14 cellular contexts compared by ENCODE assay signal in genomic region chr6:7100751-7101078, GRCh38. TPM values are rescaled to one million over a fixed set of nuclear protein-coding genes. Genes with fewer than 3 reads are reported as not detected.
A peak's percentile ranks its signal among the peaks of the same experiment; 100 is the strongest.
DNase-seq lines count a peak whose midpoint lies in the region; ATAC-seq and TF ChIP-seq lines count a peak whose summit lies in the region.
"Had no signal": no experiment of that assay in that cellular context is flagged by ENCODE, and none has a peak within 500 bp of the region (broad histone marks: within the 10 kb centered on the region; RNA-seq: fewer than 3 reads in every experiment).

No MANE protein-coding gene starts in this region.

- H3K27ac Mint-ChIP-seq in Caco-2 (ENCODE audit: unreplicated experiment) (peak overlapping the region; percentile 3), natural killer cell (no peak overlapping the region)
- peak overlapping the region; percentile 42 for H3K27ac Mint-ChIP-seq in stimulated activated memory B cell treated with anti-CD40 and anti-IgM and Interleukin-4, amounts not matched to agents 10 μg/mL and 1 μg/mL and 100 μg/mL, for 72 hours
- H3K27ac Mint-ChIP-seq: CD4-positive, alpha-beta T cell had no signal

- H3K4me3 Mint-ChIP-seq in Caco-2 (ENCODE audit: unreplicated experiment) (no peak overlapping the region), natural killer cell (no peak overlapping the region)
- no peak overlapping the region for H3K4me3 Mint-ChIP-seq in stimulated activated memory B cell treated with anti-CD40 and anti-IgM and Interleukin-4, amounts not matched to agents 10 μg/mL and 1 μg/mL and 100 μg/mL, for 72 hours
- H3K4me3 Mint-ChIP-seq: CD4-positive, alpha-beta T cell had no signal

- no TSS peak for BruUV-seq in Caco-2 (replicated peaks; lab: Mats Ljungman, UMichigan)

- H3K9me3 ChIP-seq in Caco-2 = no peaks in the 10 kb centered on the region
- H3K9me3 ChIP-seq: BE2C, HAP-1 had no signal

- no peaks in the 10 kb centered on the region for H3K4me1 ChIP-seq in Caco-2
- H3K4me1 ChIP-seq: BE2C, HAP-1 had no signal

- TF ChIP-seq CTCF in Caco-2 (IDR thresholded peaks at IDR 0.05; ENCODE audit: insufficient read depth in 1 of 2, low read depth in 1 of 2, low read length in 1 of 2, severe bottlenecking in 1 of 2, unreplicated experiment in 1 of 2) (no peak), NB4 (IDR thresholded peaks at IDR 0.05; ENCODE audit: low read depth, low read length) (no peak), natural killer cell (IDR thresholded peaks at IDR 0.05) (no peak)

- no peak for TF ChIP-seq POLR2A in NB4 (IDR thresholded peaks at IDR 0.05; ENCODE audit: extremely low read depth, insufficient read length)
- no peak for TF ChIP-seq POLR2A in erythroblast (IDR thresholded peaks at IDR 0.05; ENCODE audit: low read length)

- H3K4me3 ChIP-seq in Caco-2 (ENCODE audit: low read depth, low read length) = no peak overlapping the region
- no peak overlapping the region for H3K4me3 ChIP-seq in NB4 (ENCODE audit: low read depth, low read length)
- H3K4me3 ChIP-seq: HAP-1 had no signal

- intact Hi-C loops in Caco-2 (cut with micrococcal nuclease; ENCODE audit: unreplicated experiment) (no loop called here), natural killer cell (cut with micrococcal nuclease) (no loop called here)

- H3K4me1 Mint-ChIP-seq in Caco-2 (ENCODE audit: low read depth, unreplicated experiment) (peaks cover 11% of the 10 kb centered on the region), natural killer cell (peaks cover 6 to 13% of the 10 kb centered on the region in 2 donors)
- peaks cover 21% of the 10 kb centered on the region for H3K4me1 Mint-ChIP-seq in stimulated activated memory B cell treated with anti-CD40 and anti-IgM and Interleukin-4, amounts not matched to agents 10 μg/mL and 1 μg/mL and 100 μg/mL, for 72 hours

- POLR2A ChIA-PET in Caco-2 (lab: Charles Lee) = no interaction called here

- CTCF ChIA-PET in Caco-2 (lab: Charles Lee) = no interaction called here

- ATAC-seq in stimulated activated memory B cell treated with anti-CD40 and anti-IgM and Interleukin-4, amounts not matched to agents 10 μg/mL and 1 μg/mL and 100 μg/mL, for 72 hours = no peak
- ATAC-seq in GM21723 (IDR thresholded peaks at IDR 0.05; ENCODE audit: unreplicated experiment) (no peak), natural killer cell (no peak)

- DNase-seq in Caco-2 = no peak
- peak; percentile 28 for DNase-seq in NB4 (ENCODE audit: low read depth)
- DNase-seq in erythroblast (lab: John Stamatoyannopoulos, UW) = peak; percentile 31 to 35
- no peak for DNase-seq in T-helper 2 cell
- no peak for DNase-seq in NCI-H2029 (lab: John Stamatoyannopoulos, UW)
- no peak for DNase-seq in natural killer cell
- DNase-seq: CD4-positive, alpha-beta T cell; DMS153; DMS79; IMR-90 had no signal

- H3K36me3 Mint-ChIP-seq in Caco-2 (ENCODE audit: insufficient read depth, unreplicated experiment) = no peaks in the 10 kb centered on the region
- no peaks in the 10 kb centered on the region for H3K36me3 Mint-ChIP-seq in stimulated activated memory B cell treated with anti-CD40 and anti-IgM and Interleukin-4, amounts not matched to agents 10 μg/mL and 1 μg/mL and 100 μg/mL, for 72 hours
- no peaks in the 10 kb centered on the region for H3K36me3 Mint-ChIP-seq in natural killer cell

- no peaks in the 10 kb centered on the region for H3K36me3 ChIP-seq in Caco-2 (ENCODE audit: control insufficient read depth, insufficient read depth, low read length)
- H3K36me3 ChIP-seq: BE2C, HAP-1 had no signal

- H3K27me3 ChIP-seq in Caco-2 (replicated peaks; ENCODE audit: control insufficient read depth, insufficient read depth, low read length) = no peaks in the 10 kb centered on the region
- H3K27me3 ChIP-seq: BE2C had no signal

- H3K27me3 Mint-ChIP-seq in Caco-2 (ENCODE audit: insufficient read depth, unreplicated experiment) (no peaks in the 10 kb centered on the region), natural killer cell (ENCODE audit: low read depth in 2 of 2) (peaks cover 0 to 5% of the 10 kb centered on the region in 2 donors)
- no peaks in the 10 kb centered on the region for H3K27me3 Mint-ChIP-seq in stimulated activated memory B cell treated with anti-CD40 and anti-IgM and Interleukin-4, amounts not matched to agents 10 μg/mL and 1 μg/mL and 100 μg/mL, for 72 hours

- H3K9me3 Mint-ChIP-seq in Caco-2 (ENCODE audit: unreplicated experiment) = no peaks in the 10 kb centered on the region
- H3K9me3 Mint-ChIP-seq in stimulated activated memory B cell treated with anti-CD40 and anti-IgM and Interleukin-4, amounts not matched to agents 10 μg/mL and 1 μg/mL and 100 μg/mL, for 72 hours = no peaks in the 10 kb centered on the region
- no peaks in the 10 kb centered on the region for H3K9me3 Mint-ChIP-seq in natural killer cell
- H3K9me3 Mint-ChIP-seq: CD4-positive, alpha-beta T cell had no signal

RNA-seq across cellular contexts. Expression of gene RREB1, which starts 7.0 kb away (rescaled TPM):
- total RNA-seq in Caco-2 (2022) (48.6 and 51.1 TPM in 2 replicates), natural killer cell (10 to 100 TPM; 42.2 to 51.8 (median 44.0) TPM)

Comparison
In these comparisons a context has a peak if more than half of its experiments do, and no peak if none do; other contexts are left out.
1. DNase-seq: peak in NB4 (single experiment) and erythroblast (2 of 2); none in Caco-2 (0 of 2), T-helper 2 cell (0 of 5), NCI-H2029 (single experiment) and natural killer cell (single experiment).
2. H3K27ac Mint-ChIP-seq: peak in Caco-2 (single experiment) and stimulated activated memory B cell treated with anti-CD40 and anti-IgM and Interleukin-4, amounts not matched to agents 10 μg/mL and 1 μg/mL and 100 μg/mL, for 72 hours (single experiment); none in natural killer cell (0 of 2).